12 cellular contexts compared by ENCODE assay signal in genomic region chr4:11543710-11544109, GRCh38.
DNase-seq lines count a peak whose midpoint lies in the region; ATAC-seq and TF ChIP-seq lines count a peak whose summit lies in the region.
"Had no signal": no experiment of that assay in that cellular context is flagged by ENCODE, and none has a peak within 500 bp of the region (broad histone marks: within the 10 kb centered on the region; RNA-seq: fewer than 3 reads in every experiment).

No MANE protein-coding gene starts in this region.

- no peak overlapping the region for H4K8ac ChIP-seq in mesenchymal stem cell (ENCODE audit: low read length)

- H3K4me3 ChIP-seq in BLaER1 (no peak overlapping the region), mesenchymal stem cell (ENCODE audit: insufficient read depth in 1 of 2, low read depth in 1 of 2, low read length in 2 of 2) (no peak overlapping the region), WERI-Rb-1 (ENCODE audit: low read depth, low read length) (no peak overlapping the region)
- H3K4me3 ChIP-seq: spleen had no signal

- no peak for ATAC-seq in GM18858 (IDR thresholded peaks at IDR 0.05; ENCODE audit: unreplicated experiment)
- ATAC-seq: activated CD8-positive, alpha-beta T cell treated with anti-CD3 and anti-CD28 coated beads, Interleukin-2, amount 10 ng/mL, durations not matched to agents 7 days and 5 days; activated naive CD8-positive, alpha-beta T cell treated with anti-CD3 and anti-CD28 coated beads, Interleukin-2, amount 50 U/mL, for 24 hours had no signal

- no peaks in the 10 kb centered on the region for H3K9me3 Mint-ChIP-seq in chondrocyte (ENCODE audit: low read depth)
- H3K9me3 Mint-ChIP-seq: activated naive CD8-positive, alpha-beta T cell treated with anti-CD3 and anti-CD28 coated beads, Interleukin-2, amount 50 U/mL, for 24 hours; IgD-negative memory B cell had no signal

- no peak overlapping the region for H2BK5ac ChIP-seq in mesenchymal stem cell (ENCODE audit: low read depth, low read length, poor library complexity, severe bottlenecking)

- no peak overlapping the region for H2AFZ ChIP-seq in mesenchymal stem cell (ENCODE audit: low read depth, low read length)

- H4K20me1 ChIP-seq in BLaER1 = no peaks in the 10 kb centered on the region

- no peaks in the 10 kb centered on the region for H3K27me3 Mint-ChIP-seq in chondrocyte (ENCODE audit: low read depth)

- H3K14ac ChIP-seq in mesenchymal stem cell (ENCODE audit: low read length in 2 of 2) = no peak overlapping the region

- H3K9me3 ChIP-seq in BLaER1 = no peaks in the 10 kb centered on the region
- H3K9me3 ChIP-seq in mesenchymal stem cell (ENCODE audit: control insufficient read depth, low read length) = no peaks in the 10 kb centered on the region
- no peaks in the 10 kb centered on the region for H3K9me3 ChIP-seq in WERI-Rb-1 (ENCODE audit: severe bottlenecking)
- H3K9me3 ChIP-seq: spleen had no signal

- no peak overlapping the region for H3K27ac Mint-ChIP-seq in chondrocyte (ENCODE audit: unreplicated experiment)
- H3K27ac Mint-ChIP-seq: activated CD8-positive, alpha-beta T cell treated with anti-CD3 and anti-CD28 coated beads, Interleukin-2, amount 10 ng/mL, durations not matched to agents 7 days and 5 days; activated naive CD8-positive, alpha-beta T cell treated with anti-CD3 and anti-CD28 coated beads, Interleukin-2, amount 50 U/mL, for 24 hours; IgD-negative memory B cell had no signal

- H4K91ac ChIP-seq in mesenchymal stem cell (ENCODE audit: low read length) = no peak overlapping the region

- TF ChIP-seq CTCF in chondrocyte (IDR thresholded peaks at IDR 0.05) = no peak
- TF ChIP-seq CTCF in WERI-Rb-1 (IDR thresholded peaks at IDR 0.05; ENCODE audit: low read depth, low read length) = no peak

- H3K4me1 ChIP-seq in BLaER1 (peaks cover 11% of the 10 kb centered on the region), mesenchymal stem cell (ENCODE audit: control insufficient read depth, insufficient read depth, low read depth, low read length) (peaks cover 3% of the 10 kb centered on the region)

- H3K36me3 ChIP-seq in BLaER1 = no peaks in the 10 kb centered on the region
- no peaks in the 10 kb centered on the region for H3K36me3 ChIP-seq in mesenchymal stem cell (ENCODE audit: control insufficient read depth in 1 of 2, insufficient read depth in 2 of 2, low read depth in 1 of 2, low read length in 2 of 2)
- H3K36me3 ChIP-seq in WERI-Rb-1 = no peaks in the 10 kb centered on the region
- H3K36me3 ChIP-seq: spleen had no signal

- no peaks in the 10 kb centered on the region for H3K27me3 ChIP-seq in BLaER1
- H3K27me3 ChIP-seq in mesenchymal stem cell (ENCODE audit: control insufficient read depth in 1 of 2, insufficient read depth in 1 of 2, low read length in 2 of 2) = no peaks in the 10 kb centered on the region
- H3K27me3 ChIP-seq in WERI-Rb-1 (ENCODE audit: insufficient read depth, low read depth, severe bottlenecking) = no peaks in the 10 kb centered on the region
- H3K27me3 ChIP-seq: spleen had no signal

- H3K4me3 Mint-ChIP-seq in chondrocyte (ENCODE audit: unreplicated experiment) = no peak overlapping the region
- H3K4me3 Mint-ChIP-seq: activated CD8-positive, alpha-beta T cell treated with anti-CD3 and anti-CD28 coated beads, Interleukin-2, amount 10 ng/mL, durations not matched to agents 7 days and 5 days; activated naive CD8-positive, alpha-beta T cell treated with anti-CD3 and anti-CD28 coated beads, Interleukin-2, amount 50 U/mL, for 24 hours; IgD-negative memory B cell had no signal

- no peak overlapping the region for H2BK12ac ChIP-seq in mesenchymal stem cell (ENCODE audit: low read length in 2 of 2)

- no peak overlapping the region for H3K18ac ChIP-seq in mesenchymal stem cell (ENCODE audit: low read depth in 1 of 2, low read length in 2 of 2)

- H3K79me1 ChIP-seq in mesenchymal stem cell (replicated peaks; ENCODE audit: low read length, poor library complexity, severe bottlenecking) = no peaks in the 10 kb centered on the region

- H3K27ac ChIP-seq in BLaER1 (peak overlapping the region; percentile 44; the same call in 1 of the 2 replicates), epithelial cell of prostate (peak overlapping the region; percentile 77), mesenchymal stem cell (ENCODE audit: low read length, poor library complexity, severe bottlenecking) (peak overlapping the region; percentile 11), WERI-Rb-1 (no peak overlapping the region)
- H3K27ac ChIP-seq: spleen had no signal

- peak; percentile 49 for DNase-seq in MV-4-11 (lab: John Stamatoyannopoulos, UW)
- peak; percentile 49 for DNase-seq in epithelial cell of prostate (ENCODE audit: low read depth, low spot score)
- peak; percentile 45 for DNase-seq in mesenchymal stem cell
- DNase-seq in chondrocyte (ENCODE audit: low spot score) = no peak
- DNase-seq in iPS-NIHi7 (ENCODE audit: extremely low spot score) = no peak
- no peak for DNase-seq in WERI-Rb-1
- DNase-seq: activated CD8-positive, alpha-beta T cell treated with anti-CD3 and anti-CD28 coated beads, Interleukin-2, amount 10 ng/mL, durations not matched to agents 7 days and 5 days; activated naive CD8-positive, alpha-beta T cell treated with anti-CD3 and anti-CD28 coated beads, Interleukin-2, amount 50 U/mL, for 24 hours; spleen had no signal

- H2BK15ac ChIP-seq in mesenchymal stem cell (ENCODE audit: low read depth, poor library complexity, severe bottlenecking) = no peak overlapping the region

- no peaks in the 10 kb centered on the region for H3K4me1 Mint-ChIP-seq in chondrocyte (ENCODE audit: low read depth)

- H3K4me2 ChIP-seq in BLaER1 (peak overlapping the region; percentile 65), mesenchymal stem cell (ENCODE audit: low read length, poor library complexity, severe bottlenecking) (no peak overlapping the region)

- 0 out of 2 replicates have a peak overlapping the region, but pooled peaks have one; percentile 6 for H3K9ac ChIP-seq in BLaER1
- H3K9ac ChIP-seq in mesenchymal stem cell (ENCODE audit: low read length) = no peak overlapping the region

- no peaks in the 10 kb centered on the region for H3K36me3 Mint-ChIP-seq in chondrocyte (ENCODE audit: low read depth)
- H3K36me3 Mint-ChIP-seq: IgD-negative memory B cell had no signal

- H2BK120ac ChIP-seq in mesenchymal stem cell (ENCODE audit: low read depth, low read length) = no peak overlapping the region

- no peak overlapping the region for H3K4ac ChIP-seq in mesenchymal stem cell (ENCODE audit: low read depth in 1 of 2, low read length in 2 of 2)

- no peak overlapping the region for H2AK5ac ChIP-seq in mesenchymal stem cell (ENCODE audit: low read length, severe bottlenecking)

- 17% methylated on average over 2 of the region's 2 CpGs for WGBS in mesenchymal stem cell

- H3K23ac ChIP-seq in mesenchymal stem cell (ENCODE audit: low read length in 2 of 2) = no peak overlapping the region

Comparison
In these comparisons a context has a peak if more than half of its experiments do, and no peak if none do; other contexts are left out.
1. DNase-seq: peak in MV-4-11 (single experiment), epithelial cell of prostate (single experiment) and mesenchymal stem cell (single experiment); none in chondrocyte (single experiment), iPS-NIHi7 (single experiment) and WERI-Rb-1 (single experiment).